2 cellular contexts compared by ENCODE assay signal in the genomic region with DNA sequence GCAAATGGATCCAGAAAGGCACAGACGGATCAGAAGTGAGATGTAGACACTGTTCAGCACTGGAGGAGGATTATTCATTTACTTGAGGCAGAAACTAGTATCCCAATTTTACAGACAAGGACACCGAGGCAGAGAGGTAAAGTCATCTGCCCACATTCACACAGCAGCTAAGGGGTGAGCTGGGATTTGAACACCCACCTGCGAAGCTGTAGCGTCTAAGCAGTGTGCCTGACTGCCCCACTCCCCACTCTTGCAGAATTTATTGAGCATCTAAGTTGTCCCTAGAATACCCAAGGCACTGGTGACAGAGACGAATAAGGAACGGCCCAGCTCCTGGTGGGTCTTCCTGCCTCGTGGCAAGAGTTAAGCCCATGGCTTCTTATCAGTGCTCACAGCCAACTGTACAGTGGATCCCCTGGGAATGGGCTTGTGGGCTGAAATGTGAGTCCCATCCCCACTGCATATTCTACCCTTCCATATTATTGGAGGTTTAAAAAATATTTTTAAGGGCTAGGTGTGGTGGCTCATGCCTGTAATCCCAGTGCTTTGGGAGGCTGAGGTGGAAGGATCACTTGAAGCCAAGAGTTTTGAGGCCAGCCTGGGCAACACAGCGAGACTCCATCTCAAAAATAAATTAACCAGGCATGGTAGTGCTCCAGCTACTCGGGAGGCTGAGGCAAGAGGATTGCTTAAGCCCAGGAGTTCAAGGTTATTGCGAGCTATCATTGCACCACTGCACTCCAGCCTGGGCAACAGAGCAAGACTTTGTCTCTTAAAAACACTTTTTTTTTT.
TF ChIP-seq lines count a peak whose summit lies in the region.

No MANE protein-coding gene starts in this region.

TF ChIP-seq in A549, 52 proteins besides CTCF, POLR2A, EP300 and RAD21:
- TF ChIP-seq NR3C1 (IDR thresholded peaks at IDR 0.05): no peak
- TF ChIP-seq, protein P1, sequence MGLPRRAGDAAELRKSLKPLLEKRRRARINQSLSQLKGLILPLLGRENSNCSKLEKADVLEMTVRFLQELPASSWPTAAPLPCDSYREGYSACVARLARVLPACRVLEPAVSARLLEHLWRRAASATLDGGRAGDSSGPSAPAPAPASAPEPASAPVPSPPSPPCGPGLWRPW (IDR thresholded peaks at IDR 0.05): no peak
- TF ChIP-seq TFCP2L1 (CRISPR knock-in tag; IDR thresholded peaks at IDR 0.05): no peak
- TF ChIP-seq HOXB5 (CRISPR knock-in tag; IDR thresholded peaks at IDR 0.05): no peak
- no peak for TF ChIP-seq CBX8 (IDR thresholded peaks at IDR 0.05)
- TF ChIP-seq, protein P2, sequence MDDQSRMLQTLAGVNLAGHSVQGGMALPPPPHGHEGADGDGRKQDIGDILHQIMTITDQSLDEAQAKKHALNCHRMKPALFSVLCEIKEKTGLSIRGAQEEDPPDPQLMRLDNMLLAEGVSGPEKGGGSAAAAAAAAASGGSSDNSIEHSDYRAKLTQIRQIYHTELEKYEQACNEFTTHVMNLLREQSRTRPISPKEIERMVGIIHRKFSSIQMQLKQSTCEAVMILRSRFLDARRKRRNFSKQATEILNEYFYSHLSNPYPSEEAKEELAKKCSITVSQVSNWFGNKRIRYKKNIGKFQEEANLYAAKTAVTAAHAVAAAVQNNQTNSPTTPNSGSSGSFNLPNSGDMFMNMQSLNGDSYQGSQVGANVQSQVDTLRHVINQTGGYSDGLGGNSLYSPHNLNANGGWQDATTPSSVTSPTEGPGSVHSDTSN (IDR thresholded peaks at IDR 0.05): no peak
- TF ChIP-seq ZSCAN20 (CRISPR knock-in tag; IDR thresholded peaks at IDR 0.05): no peak
- TF ChIP-seq, protein P3, sequence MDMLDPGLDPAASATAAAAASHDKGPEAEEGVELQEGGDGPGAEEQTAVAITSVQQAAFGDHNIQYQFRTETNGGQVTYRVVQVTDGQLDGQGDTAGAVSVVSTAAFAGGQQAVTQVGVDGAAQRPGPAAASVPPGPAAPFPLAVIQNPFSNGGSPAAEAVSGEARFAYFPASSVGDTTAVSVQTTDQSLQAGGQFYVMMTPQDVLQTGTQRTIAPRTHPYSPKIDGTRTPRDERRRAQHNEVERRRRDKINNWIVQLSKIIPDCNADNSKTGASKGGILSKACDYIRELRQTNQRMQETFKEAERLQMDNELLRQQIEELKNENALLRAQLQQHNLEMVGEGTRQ (IDR thresholded peaks at IDR 0.05): no peak
- TF ChIP-seq EHF (CRISPR knock-in tag; IDR thresholded peaks at IDR 0.05): no peak
- TF ChIP-seq GATA3 (IDR thresholded peaks at IDR 0.05; ENCODE audit: borderline replicate concordance): no peak
- no peak for TF ChIP-seq RNF2 (IDR thresholded peaks at IDR 0.05; ENCODE audit: borderline replicate concordance, low read depth)
- TF ChIP-seq, protein P4, sequence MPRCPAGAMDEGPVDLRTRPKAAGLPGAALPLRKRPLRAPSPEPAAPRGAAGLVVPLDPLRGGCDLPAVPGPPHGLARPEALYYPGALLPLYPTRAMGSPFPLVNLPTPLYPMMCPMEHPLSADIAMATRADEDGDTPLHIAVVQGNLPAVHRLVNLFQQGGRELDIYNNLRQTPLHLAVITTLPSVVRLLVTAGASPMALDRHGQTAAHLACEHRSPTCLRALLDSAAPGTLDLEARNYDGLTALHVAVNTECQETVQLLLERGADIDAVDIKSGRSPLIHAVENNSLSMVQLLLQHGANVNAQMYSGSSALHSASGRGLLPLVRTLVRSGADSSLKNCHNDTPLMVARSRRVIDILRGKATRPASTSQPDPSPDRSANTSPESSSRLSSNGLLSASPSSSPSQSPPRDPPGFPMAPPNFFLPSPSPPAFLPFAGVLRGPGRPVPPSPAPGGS (IDR thresholded peaks at IDR 0.05): no peak
- TF ChIP-seq CHD2 (IDR thresholded peaks at IDR 0.05; ENCODE audit: low read length, partially characterized antibody): no peak
- no peak for TF ChIP-seq HOXA7 (CRISPR knock-in tag; IDR thresholded peaks at IDR 0.05)

TF ChIP-seq in IMR-90, 13 proteins besides CTCF, POLR2A, EP300 and RAD21:
- TF ChIP-seq BHLHE40 (IDR thresholded peaks at IDR 0.05; ENCODE audit: low read depth, low read length) (no peak), MAFK (IDR thresholded peaks at IDR 0.05; ENCODE audit: low read depth, low read length) (no peak), MXI1 (IDR thresholded peaks at IDR 0.05; ENCODE audit: borderline replicate concordance, low read depth, low read length) (no peak), RFX5 (IDR thresholded peaks at IDR 0.05; ENCODE audit: low read depth, low read length) (no peak), RCOR1 (IDR thresholded peaks at IDR 0.05; ENCODE audit: insufficient replicate concordance, low read length) (no peak), SMC3 (IDR thresholded peaks at IDR 0.05; ENCODE audit: low read depth, low read length) (no peak), FOS (IDR thresholded peaks at IDR 0.05; ENCODE audit: low read depth, low read length) (no peak), NFE2L2 (IDR thresholded peaks at IDR 0.05; ENCODE audit: low read depth, low read length) (no peak), CHD1 (IDR thresholded peaks at IDR 0.05; ENCODE audit: low read depth, low read length) (no peak), CEBPB (IDR thresholded peaks at IDR 0.05; ENCODE audit: low read depth, low read length) (no peak), MAZ (IDR thresholded peaks at IDR 0.05; ENCODE audit: borderline replicate concordance, low read depth, low read length) (no peak)
- TF ChIP-seq, protein P3 (IDR thresholded peaks at IDR 0.05; ENCODE audit: low read depth, low read length): no peak
- TF ChIP-seq, protein P5, sequence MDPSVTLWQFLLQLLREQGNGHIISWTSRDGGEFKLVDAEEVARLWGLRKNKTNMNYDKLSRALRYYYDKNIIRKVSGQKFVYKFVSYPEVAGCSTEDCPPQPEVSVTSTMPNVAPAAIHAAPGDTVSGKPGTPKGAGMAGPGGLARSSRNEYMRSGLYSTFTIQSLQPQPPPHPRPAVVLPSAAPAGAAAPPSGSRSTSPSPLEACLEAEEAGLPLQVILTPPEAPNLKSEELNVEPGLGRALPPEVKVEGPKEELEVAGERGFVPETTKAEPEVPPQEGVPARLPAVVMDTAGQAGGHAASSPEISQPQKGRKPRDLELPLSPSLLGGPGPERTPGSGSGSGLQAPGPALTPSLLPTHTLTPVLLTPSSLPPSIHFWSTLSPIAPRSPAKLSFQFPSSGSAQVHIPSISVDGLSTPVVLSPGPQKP (IDR thresholded peaks at IDR 0.05; ENCODE audit: borderline replicate concordance, low read depth, low read length): no peak
TF ChIP-seq in IMR-90: peak in this region for 0.
